1 cellular context compared by ENCODE assay signal in genomic region chr7:157336383-157337315, GRCh38.
TF ChIP-seq lines count a peak whose summit lies in the region.

TSS of gene DNAJB6 (plus strand) at chr7:157337004. CDS start at chr7:157358573, 21,569 bp downstream.

TF ChIP-seq in HepG2, 621 proteins besides CTCF, POLR2A, EP300 and RAD21 (continued from another document and continues in another):
- TF ChIP-seq ZNF609 (CRISPR knock-in tag; IDR thresholded peaks at IDR 0.05; ENCODE audit: borderline replicate concordance) (no peak), XBP1 (CRISPR knock-in tag; IDR thresholded peaks at IDR 0.05) (no peak), AHDC1 (CRISPR knock-in tag; IDR thresholded peaks at IDR 0.05; ENCODE audit: borderline replicate concordance) (no peak), FUBP1 (CRISPR knock-in tag; IDR thresholded peaks at IDR 0.05; ENCODE audit: borderline replicate concordance) (no peak), NPAS2 (CRISPR knock-in tag; IDR thresholded peaks at IDR 0.05; ENCODE audit: borderline replicate concordance) (no peak), NR2F1 (CRISPR knock-in tag; IDR thresholded peaks at IDR 0.05) (no peak), ZBTB37 (CRISPR knock-in tag; IDR thresholded peaks at IDR 0.05) (no peak), ZBTB46 (CRISPR knock-in tag; IDR thresholded peaks at IDR 0.05; ENCODE audit: borderline replicate concordance) (no peak), CBFB (CRISPR knock-in tag; IDR thresholded peaks at IDR 0.05) (peak; percentile 75), ZEB1 (IDR thresholded peaks at IDR 0.05; ENCODE audit: insufficient replicate concordance, low read depth) (no peak), JUND (CRISPR knock-in tag; IDR thresholded peaks at IDR 0.05) (no peak), RFXAP (CRISPR knock-in tag; IDR thresholded peaks at IDR 0.05; ENCODE audit: borderline replicate concordance) (no peak), ZSCAN5A (CRISPR knock-in tag; IDR thresholded peaks at IDR 0.05; ENCODE audit: borderline replicate concordance) (0 out of 2 replicates have a peak, but pooled peaks have one; percentile 22), ZNF678 (CRISPR knock-in tag; IDR thresholded peaks at IDR 0.05) (no peak), ZNF468 (CRISPR knock-in tag; IDR thresholded peaks at IDR 0.05) (no peak), ZNF703 (CRISPR knock-in tag; IDR thresholded peaks at IDR 0.05; ENCODE audit: borderline replicate concordance) (no peak), EHMT2 (IDR thresholded peaks at IDR 0.05; ENCODE audit: borderline replicate concordance, low read depth, low read length) (no peak), ZBTB4 (CRISPR knock-in tag; IDR thresholded peaks at IDR 0.05; ENCODE audit: borderline replicate concordance) (no peak), MEF2D (CRISPR knock-in tag; IDR thresholded peaks at IDR 0.05) (no peak), ZNF558 (CRISPR knock-in tag; IDR thresholded peaks at IDR 0.05; ENCODE audit: borderline replicate concordance) (no peak), ZHX2 (IDR thresholded peaks at IDR 0.05; ENCODE audit: low read depth) (peak; percentile 76; the same call in 1 of the 2 replicates), ZHX2 (CRISPR knock-in tag; IDR thresholded peaks at IDR 0.05; ENCODE audit: borderline replicate concordance) (no peak), ZNF782 (CRISPR knock-in tag; IDR thresholded peaks at IDR 0.05; ENCODE audit: borderline replicate concordance) (no peak)
